22 cellular contexts compared by ENCODE assay signal in genomic region chr10:31458974-31459373, GRCh38.
"Had no signal": no experiment of that assay in that cellular context is flagged by ENCODE, and none has a peak within 500 bp of the region (broad histone marks: within the 10 kb centered on the region; RNA-seq: fewer than 3 reads in every experiment).

No MANE protein-coding gene starts in this region.

- ATAC-seq: foreskin keratinocyte; gastroesophageal sphincter; heart left ventricle; left cardiac atrium; left lung; left ventricle myocardium superior; lower lobe of right lung; mucosa of descending colon; naive thymus-derived CD8-positive, alpha-beta T cell had no signal

- DNase-seq: dermis blood vessel endothelial cell; dorsolateral prefrontal cortex; effector CD4-positive, alpha-beta T cell; effector memory CD4-positive, alpha-beta T cell; foreskin keratinocyte; heart left ventricle; hypothalamus; immature natural killer cell; islet precursor cell; left cardiac atrium; left lung; left ventricle myocardium superior; lower lobe of right lung; mesenchymal stem cell; mucosa of descending colon; naive B cell; naive thymus-derived CD8-positive, alpha-beta T cell had no signal

- H3K27me3 Mint-ChIP-seq: naive B cell; naive thymus-derived CD8-positive, alpha-beta T cell had no signal

- H3K27ac Mint-ChIP-seq: immature natural killer cell; mesothelial cell of epicardium; naive thymus-derived CD8-positive, alpha-beta T cell had no signal

- H3K4me1 Mint-ChIP-seq: mesothelial cell of epicardium had no signal

- H3K4me3 Mint-ChIP-seq: mesothelial cell of epicardium; naive B cell; naive thymus-derived CD8-positive, alpha-beta T cell had no signal

- H3K4me3 ChIP-seq: coronary artery, dorsolateral prefrontal cortex, esophagus muscularis mucosa, gastroesophageal sphincter, heart left ventricle, hepatocyte, left lung, lower lobe of right lung, mucosa of descending colon had no signal
